10 cellular contexts compared by ENCODE assay signal in genomic region chr7:3893789-3894153, GRCh38.
"Had no signal": no experiment of that assay in that cellular context is flagged by ENCODE, and none has a peak within 500 bp of the region (broad histone marks: within the 10 kb centered on the region; RNA-seq: fewer than 3 reads in every experiment).

No MANE protein-coding gene starts in this region.

- DNase-seq: GM23248, GOT3, H7, HFFc6, IMR-90 had no signal

- H3K4me3 ChIP-seq: GM23248, HAP-1, K562 had no signal

- H3K36me3 ChIP-seq: HAP-1 had no signal

- FAIRE-seq: K562 had no signal

- H3K4me2 ChIP-seq: KMS-11 had no signal

- H2AFZ ChIP-seq: GM23248 had no signal

- H3K4me3 Mint-ChIP-seq: HFFc6 had no signal

- H3K27ac ChIP-seq: GM23248, HL-60, KMS-11 had no signal

- H3K27ac Mint-ChIP-seq: HFFc6 had no signal

- ATAC-seq: HCT116, K562 had no signal

- H3K9ac ChIP-seq: GM23248, KMS-11 had no signal

- H3K9me3 ChIP-seq: HAP-1 had no signal

- H3K4me1 ChIP-seq: HAP-1 had no signal
